10 cellular contexts compared by ENCODE assay signal in the genomic region with DNA sequence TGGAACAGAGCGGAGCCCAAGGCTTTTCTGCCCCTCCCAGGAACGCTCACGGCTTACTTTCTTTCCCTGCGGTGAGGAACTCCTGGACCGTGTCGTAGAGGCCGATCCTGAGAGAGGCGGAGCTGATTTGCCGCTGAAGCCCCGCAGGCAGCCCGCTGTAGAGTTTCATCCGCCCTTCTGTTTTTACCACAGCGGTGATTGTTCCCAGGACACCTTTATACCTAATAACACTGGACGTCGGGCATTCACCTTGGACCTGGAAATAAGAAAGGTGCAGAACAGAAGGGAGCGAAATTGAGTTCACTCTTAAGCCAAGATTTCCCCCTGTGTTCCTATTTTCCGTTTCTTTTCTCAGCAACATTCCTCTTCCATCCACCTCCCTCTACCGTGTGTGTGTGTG. TPM values are rescaled to one million over a fixed set of nuclear protein-coding genes. Genes with fewer than 3 reads are reported as not detected.
DNase-seq lines count a peak whose midpoint lies in the region; ATAC-seq, FAIRE-seq and TF ChIP-seq lines count a peak whose summit lies in the region.
"Had no signal": no experiment of that assay in that cellular context is flagged by ENCODE, and none has a peak within 500 bp of the region (broad histone marks: within the 10 kb centered on the region; RNA-seq: fewer than 3 reads in every experiment).

No MANE protein-coding gene starts in this region.

- peak; percentile 47 for ATAC-seq in HG02642 (IDR thresholded peaks at IDR 0.05; ENCODE audit: poor library complexity, unreplicated experiment)
- no peak for ATAC-seq in HG02973 (IDR thresholded peaks at IDR 0.05; ENCODE audit: unreplicated experiment)
- ATAC-seq in activated CD8-positive, alpha-beta memory T cell treated with anti-CD3 and anti-CD28 coated beads, Interleukin-2, amount 10 ng/mL, durations not matched to agents 7 days and 5 days = no peak
- ATAC-seq in natural killer cell = no peak

- peak overlapping the region; percentile 21 for H2AFZ ChIP-seq in astrocyte (ENCODE audit: low read depth, low read length)

- no peak overlapping the region for H3K27ac Mint-ChIP-seq in astrocyte (ENCODE audit: unreplicated experiment)
- H3K27ac Mint-ChIP-seq in activated CD8-positive, alpha-beta memory T cell treated with anti-CD3 and anti-CD28 coated beads, Interleukin-2, amount 10 ng/mL, durations not matched to agents 7 days and 5 days = no peak overlapping the region
- H3K27ac Mint-ChIP-seq in natural killer cell = no peak overlapping the region

- H4K20me1 ChIP-seq in astrocyte (ENCODE audit: insufficient read depth, low read length) = no peaks in the 10 kb centered on the region

- peaks cover 6% of the 10 kb centered on the region for H3K9me3 Mint-ChIP-seq in astrocyte (ENCODE audit: unreplicated experiment)
- H3K9me3 Mint-ChIP-seq in activated CD8-positive, alpha-beta memory T cell treated with anti-CD3 and anti-CD28 coated beads, Interleukin-2, amount 10 ng/mL, durations not matched to agents 7 days and 5 days (ENCODE audit: low read depth) = peaks cover 6% of the 10 kb centered on the region
- no peaks in the 10 kb centered on the region for H3K9me3 Mint-ChIP-seq in natural killer cell

- H3K4me2 ChIP-seq in astrocyte (ENCODE audit: low read length) = peak overlapping the region; percentile 84

- H3K27me3 ChIP-seq in astrocyte (ENCODE audit: insufficient read depth, low read length) (peaks cover 55% of the 10 kb centered on the region), skeletal muscle tissue (ENCODE audit: control insufficient read depth in 3 of 3, insufficient read depth in 3 of 3, low read length in 3 of 3) (peaks cover 30 to 71% (median 49%) of the 10 kb centered on the region in 3 donors)

- H3K4me1 Mint-ChIP-seq in astrocyte (ENCODE audit: low read depth, unreplicated experiment) (peaks cover 2% of the 10 kb centered on the region), natural killer cell (peaks cover 5 to 16% of the 10 kb centered on the region in 2 donors)
- H3K4me1 Mint-ChIP-seq in activated CD8-positive, alpha-beta memory T cell treated with anti-CD3 and anti-CD28 coated beads, Interleukin-2, amount 10 ng/mL, durations not matched to agents 7 days and 5 days = peaks cover 6% of the 10 kb centered on the region

- H3K36me3 Mint-ChIP-seq in astrocyte (ENCODE audit: low read depth, unreplicated experiment) (peaks cover 3% of the 10 kb centered on the region), natural killer cell (no peaks in the 10 kb centered on the region)
- H3K36me3 Mint-ChIP-seq in activated CD8-positive, alpha-beta memory T cell treated with anti-CD3 and anti-CD28 coated beads, Interleukin-2, amount 10 ng/mL, durations not matched to agents 7 days and 5 days = peaks cover 3% of the 10 kb centered on the region

- H3K79me2 ChIP-seq in astrocyte (ENCODE audit: insufficient read depth, low read length) = no peaks in the 10 kb centered on the region

- DNase-seq in astrocyte (ENCODE audit: low read depth) = peak; percentile 3
- peak; percentile 51 for DNase-seq in iPS-NIHi11 (ENCODE audit: low spot score)
- DNase-seq in activated CD8-positive, alpha-beta memory T cell treated with anti-CD3 and anti-CD28 coated beads, Interleukin-2, amount 10 ng/mL, durations not matched to agents 7 days and 5 days = no peak
- DNase-seq in activated T-cell treated with anti-CD3 and anti-CD28 coated beads for 4 hours = no peak
- DNase-seq in natural killer cell = no peak
- DNase-seq: stimulated activated CD4-positive, alpha-beta T cell treated with anti-CD3 and anti-CD28 coated beads, Interleukin-1b, Interleukin-23, amount 100 ng/mL, for 48 hours had no signal

- no peaks in the 10 kb centered on the region for H3K36me3 ChIP-seq in astrocyte (ENCODE audit: insufficient read depth, low read length)
- no peaks in the 10 kb centered on the region for H3K36me3 ChIP-seq in skeletal muscle tissue (ENCODE audit: control insufficient read depth in 3 of 3, insufficient read depth in 3 of 3, low read length in 3 of 3)

- CTCF ChIA-PET in activated CD8-positive, alpha-beta memory T cell treated with anti-CD3 and anti-CD28 coated beads, Interleukin-2, amount 10 ng/mL, durations not matched to agents 7 days and 5 days (lab: Charles Lee) = interaction anchor here (0.8 kb wide), 1 partner anchor 67 kb away, joined by 3 read pairs; no protein-coding TSS in a partner anchor

- H3K4me3 Mint-ChIP-seq in astrocyte (ENCODE audit: unreplicated experiment) = peak overlapping the region; percentile 31
- H3K4me3 Mint-ChIP-seq in activated CD8-positive, alpha-beta memory T cell treated with anti-CD3 and anti-CD28 coated beads, Interleukin-2, amount 10 ng/mL, durations not matched to agents 7 days and 5 days = no peak overlapping the region
- H3K4me3 Mint-ChIP-seq in natural killer cell = no peak overlapping the region

- no peak overlapping the region for H3K9ac ChIP-seq in astrocyte (ENCODE audit: low read length)
- H3K9ac ChIP-seq in skeletal muscle tissue (ENCODE audit: low read depth in 1 of 3, low read length in 3 of 3) = no peak overlapping the region

- peaks cover 53% of the 10 kb centered on the region for H3K27me3 Mint-ChIP-seq in astrocyte (ENCODE audit: low read depth, unreplicated experiment)
- peaks cover 60% of the 10 kb centered on the region for H3K27me3 Mint-ChIP-seq in activated CD8-positive, alpha-beta memory T cell treated with anti-CD3 and anti-CD28 coated beads, Interleukin-2, amount 10 ng/mL, durations not matched to agents 7 days and 5 days
- H3K27me3 Mint-ChIP-seq in natural killer cell (ENCODE audit: low read depth in 2 of 2) = peaks cover 41 to 43% of the 10 kb centered on the region in 2 donors

- H3K4me1 ChIP-seq in astrocyte (ENCODE audit: insufficient read depth, low read length) (peaks cover 9% of the 10 kb centered on the region), skeletal muscle tissue (ENCODE audit: control insufficient read depth in 3 of 3, insufficient read depth in 3 of 3, low read length in 3 of 3) (peaks cover 15 to 18% (median 15%) of the 10 kb centered on the region in 3 donors)

- no peak for FAIRE-seq in astrocyte (lab: Jason Lieb, UNC)
- FAIRE-seq: GM18507 had no signal

- intact Hi-C loops in natural killer cell (cut with micrococcal nuclease) = no loop called here

- H3K4me3 ChIP-seq in astrocyte (ENCODE audit: insufficient read depth, low read depth, low read length) (peak overlapping the region; percentile 61), skeletal muscle tissue (ENCODE audit: low read length in 3 of 3) (peak overlapping the region; percentile 27 to 64 (median 56))

- TF ChIP-seq CTCF in astrocyte (IDR thresholded peaks at IDR 0.05; ENCODE audit: insufficient read depth, low read depth, low read length) = no peak
- TF ChIP-seq CTCF in natural killer cell (IDR thresholded peaks at IDR 0.05) = no peak

- H3K9me3 ChIP-seq in astrocyte (ENCODE audit: insufficient read depth, low read depth, low read length) = peaks cover 5% of the 10 kb centered on the region
- peaks cover 5 to 6% (median 5%) of the 10 kb centered on the region in 3 donors for H3K9me3 ChIP-seq in skeletal muscle tissue (ENCODE audit: control insufficient read depth in 3 of 3, low read length in 3 of 3)

- H3K27ac ChIP-seq in astrocyte (ENCODE audit: low read depth, low read length) (no peak overlapping the region), skeletal muscle tissue (ENCODE audit: low read depth, low read length) (no peak overlapping the region)

RNA-seq across cellular contexts. Expression of a gene that starts 1.0 kb away (rescaled TPM):
- total RNA-seq in astrocyte (0.34 and 0.46 TPM in 2 replicates), skeletal muscle tissue (1.0 TPM), natural killer cell (not detected)
- not detected for total RNA-seq in activated CD8-positive, alpha-beta memory T cell treated with anti-CD3 and anti-CD28 coated beads, Interleukin-2, amount 10 ng/mL, durations not matched to agents 7 days and 5 days

RNA-seq across cellular contexts. Expression of a gene that starts 43.8 kb away (rescaled TPM):
- 32.8 and 35.2 TPM in 2 replicates for total RNA-seq in astrocyte
- 22.4 TPM for total RNA-seq in skeletal muscle tissue
- 10 to 100 TPM; 12.7 to 15.1 TPM for total RNA-seq in activated CD8-positive, alpha-beta memory T cell treated with anti-CD3 and anti-CD28 coated beads, Interleukin-2, amount 10 ng/mL, durations not matched to agents 7 days and 5 days
- total RNA-seq in natural killer cell = 10 to 100 TPM; 17.9 to 22.6 (median 18.4) TPM

Comparison
In these comparisons a context has a peak if more than half of its experiments do, and no peak if none do; other contexts are left out.
1. DNase-seq: peak in astrocyte (single experiment) and iPS-NIHi11 (single experiment); none in activated CD8-positive, alpha-beta memory T cell treated with anti-CD3 and anti-CD28 coated beads, Interleukin-2, amount 10 ng/mL, durations not matched to agents 7 days and 5 days (single experiment), activated T-cell treated with anti-CD3 and anti-CD28 coated beads for 4 hours (single experiment) and natural killer cell (single experiment).